8 cellular contexts compared by ENCODE assay signal in the genomic region with DNA sequence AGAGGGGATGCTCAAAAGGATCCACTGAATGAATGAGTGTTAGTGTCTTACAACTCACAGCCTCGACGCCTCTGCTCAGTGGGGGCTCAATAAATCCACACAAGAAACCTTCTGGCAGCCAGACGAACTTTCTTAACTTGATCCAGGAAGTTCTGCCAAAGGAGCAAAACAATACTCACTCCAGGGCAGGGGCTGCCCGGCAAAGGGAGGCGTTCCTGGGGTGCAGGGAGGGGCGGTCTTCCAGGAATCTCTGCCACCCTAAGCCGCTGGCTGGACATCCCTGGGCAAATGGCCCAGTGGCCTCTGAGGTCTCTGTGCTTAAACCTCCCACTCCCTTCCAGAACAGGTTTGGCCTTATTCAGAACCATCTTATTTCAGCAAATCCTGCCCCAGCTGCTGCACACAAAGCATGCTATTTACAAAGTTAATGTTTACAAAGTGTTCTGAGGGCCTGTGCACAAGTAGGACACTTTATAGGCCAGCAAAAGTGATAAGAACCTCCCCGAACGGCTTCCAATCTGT. TPM values are rescaled to one million over a fixed set of nuclear protein-coding genes. Genes with fewer than 3 reads are reported as not detected.
A peak's percentile ranks its signal among the peaks of the same experiment; 100 is the strongest.
DNase-seq lines count a peak whose midpoint lies in the region; ATAC-seq, FAIRE-seq and TF ChIP-seq lines count a peak whose summit lies in the region.

No MANE protein-coding gene starts in this region.

- H3K27me3 ChIP-seq in astrocyte (ENCODE audit: insufficient read depth, low read length) (no peaks in the 10 kb centered on the region), gastrocnemius medialis (no peaks in the 10 kb centered on the region)

- no peaks in the 10 kb centered on the region for H3K79me2 ChIP-seq in astrocyte (ENCODE audit: insufficient read depth, low read length)

- DNase-seq in DMS53 treated with DMSO at 0.1 percent for 48 hours (lab: John Stamatoyannopoulos, UW; ENCODE audit: unreplicated experiment) (peak; percentile 65), astrocyte (ENCODE audit: low read depth) (no peak), left kidney (ENCODE audit: low read depth, low spot score) (peak; percentile 31), gastrocnemius medialis (peak in 1 of 2 donors; percentile 17), NCI-H1694 treated with DMSO at 0.1 percent for 48 hours (lab: John Stamatoyannopoulos, UW) (no peak), COLO829 (ENCODE audit: low spot score) (no peak), NCI-H1092 (lab: John Stamatoyannopoulos, UW) (no peak)
- DNase-seq in stimulated activated effector memory CD8-positive, alpha-beta T cell treated with anti-CD3 and anti-CD28 coated beads, Interleukin-12 subunit alpha, Interleukin-12 subunit beta, amount 100 ng/mL, for 72 hours (ENCODE audit: low spot score in 2 of 2): no peak

- H3K4me1 ChIP-seq in astrocyte (ENCODE audit: insufficient read depth, low read length): peaks cover 6% of the 10 kb centered on the region
- H3K4me1 ChIP-seq in gastrocnemius medialis: peaks cover 9 to 10% of the 10 kb centered on the region in 2 donors

- FAIRE-seq in astrocyte (lab: Jason Lieb, UNC): no peak

- in situ Hi-C loops in gastrocnemius medialis (cut with MboI; ENCODE audit: low sequenced_read_pairs in 4 of 4): loop anchor here in 2 of 4 donors (10.0 kb wide), 2 partner anchors 47 to 597 kb away; no protein-coding TSS in a partner anchor

- intact Hi-C loops in gastrocnemius medialis (cut with DNase I; ENCODE audit: low total_unique reads): loop anchor here (10.0 kb wide), 1 partner anchor 447 kb away; no protein-coding TSS in a partner anchor

- H2AFZ ChIP-seq in astrocyte (ENCODE audit: low read depth, low read length): peak overlapping the region; percentile 69

- H3K36me3 Mint-ChIP-seq in astrocyte (ENCODE audit: low read depth, unreplicated experiment): no peaks in the 10 kb centered on the region
- no peaks in the 10 kb centered on the region for H3K36me3 Mint-ChIP-seq in stimulated activated effector memory CD8-positive, alpha-beta T cell treated with anti-CD3 and anti-CD28 coated beads, Interleukin-12 subunit alpha, Interleukin-12 subunit beta, amount 100 ng/mL, for 72 hours

- TF ChIP-seq POLR2A in gastrocnemius medialis (IDR thresholded peaks at IDR 0.05): no peak

- no peak overlapping the region for H3K27ac ChIP-seq in astrocyte (ENCODE audit: low read depth, low read length)
- H3K27ac ChIP-seq in gastrocnemius medialis: peak overlapping the region in 3 of 4 donors; percentile 13 to 17 (median 14)

- H3K9me3 ChIP-seq in astrocyte (ENCODE audit: insufficient read depth, low read depth, low read length): no peaks in the 10 kb centered on the region
- no peaks in the 10 kb centered on the region for H3K9me3 ChIP-seq in gastrocnemius medialis

- no peak overlapping the region for H3K27ac Mint-ChIP-seq in astrocyte (ENCODE audit: unreplicated experiment)
- no peak overlapping the region for H3K27ac Mint-ChIP-seq in stimulated activated effector memory CD8-positive, alpha-beta T cell treated with anti-CD3 and anti-CD28 coated beads, Interleukin-12 subunit alpha, Interleukin-12 subunit beta, amount 100 ng/mL, for 72 hours

- no peak overlapping the region for H3K4me2 ChIP-seq in astrocyte (ENCODE audit: low read length)

- TF ChIP-seq CTCF in astrocyte (IDR thresholded peaks at IDR 0.05; ENCODE audit: insufficient read depth, low read depth, low read length) (no peak), gastrocnemius medialis (IDR thresholded peaks at IDR 0.05 in 4 of 5, conservative IDR thresholded peaks at IDR 0.05 in 1 of 5) (no peak)

- no peaks in the 10 kb centered on the region for H4K20me1 ChIP-seq in astrocyte (ENCODE audit: insufficient read depth, low read length)

- peak overlapping the region; percentile 11 for H3K9ac ChIP-seq in astrocyte (ENCODE audit: low read length)

- H3K36me3 ChIP-seq in astrocyte (ENCODE audit: insufficient read depth, low read length) (no peaks in the 10 kb centered on the region), gastrocnemius medialis (no peaks in the 10 kb centered on the region)

- H3K4me3 ChIP-seq in astrocyte (ENCODE audit: insufficient read depth, low read depth, low read length) (no peak overlapping the region), gastrocnemius medialis (no peak overlapping the region)

- peaks cover 9% of the 10 kb centered on the region for H3K9me3 Mint-ChIP-seq in astrocyte (ENCODE audit: unreplicated experiment)
- H3K9me3 Mint-ChIP-seq in stimulated activated effector memory CD8-positive, alpha-beta T cell treated with anti-CD3 and anti-CD28 coated beads, Interleukin-12 subunit alpha, Interleukin-12 subunit beta, amount 100 ng/mL, for 72 hours: peaks cover 2% of the 10 kb centered on the region

- no peaks in the 10 kb centered on the region for H3K4me1 Mint-ChIP-seq in astrocyte (ENCODE audit: low read depth, unreplicated experiment)
- H3K4me1 Mint-ChIP-seq in stimulated activated effector memory CD8-positive, alpha-beta T cell treated with anti-CD3 and anti-CD28 coated beads, Interleukin-12 subunit alpha, Interleukin-12 subunit beta, amount 100 ng/mL, for 72 hours: peaks cover 16% of the 10 kb centered on the region

- H3K27me3 Mint-ChIP-seq in astrocyte (ENCODE audit: low read depth, unreplicated experiment): peaks cover 11% of the 10 kb centered on the region

- no peak for ATAC-seq in gastrocnemius medialis
- no peak for ATAC-seq in stimulated activated effector memory CD8-positive, alpha-beta T cell treated with anti-CD3 and anti-CD28 coated beads, Interleukin-12 subunit alpha, Interleukin-12 subunit beta, amount 100 ng/mL, for 72 hours

- H3K4me3 Mint-ChIP-seq in astrocyte (ENCODE audit: unreplicated experiment): no peak overlapping the region
- H3K4me3 Mint-ChIP-seq in stimulated activated effector memory CD8-positive, alpha-beta T cell treated with anti-CD3 and anti-CD28 coated beads, Interleukin-12 subunit alpha, Interleukin-12 subunit beta, amount 100 ng/mL, for 72 hours: no peak overlapping the region

RNA-seq across cellular contexts. Expression of a gene that starts 33.0 kb away (rescaled TPM):
- 5.2 and 5.8 TPM in 2 replicates for total RNA-seq in astrocyte
- 1 to 10 TPM in 3 of 4 donors, under 1 TPM in 1; 0.68 to 2.5 (median 1.4) TPM for total RNA-seq in gastrocnemius medialis

Comparison
In these comparisons a context has a peak if more than half of its experiments do, and no peak if none do; other contexts are left out.
1. DNase-seq: peak in DMS53 treated with DMSO at 0.1 percent for 48 hours (single experiment) and left kidney (single experiment); none in astrocyte (single experiment), NCI-H1694 treated with DMSO at 0.1 percent for 48 hours (single experiment), COLO829 (single experiment), NCI-H1092 (single experiment) and stimulated activated effector memory CD8-positive, alpha-beta T cell treated with anti-CD3 and anti-CD28 coated beads, Interleukin-12 subunit alpha, Interleukin-12 subunit beta, amount 100 ng/mL, for 72 hours (0 of 2).